Comparison of ENCODE assay signal across 5 cellular contexts in genomic region chr4:53877096-53877495, GRCh38.
DNase-seq lines count a peak whose midpoint lies in the region; ATAC-seq and TF ChIP-seq lines count a peak whose summit lies in the region.
"Not testable (repeated sequence)": the region's sequence is repeated elsewhere in the genome, so short reads cannot be mapped to it uniquely, and the experiment has no call there.

No MANE protein-coding gene starts in this region.

- H3K36me3 Mint-ChIP-seq in GM23338 (ENCODE audit: low read depth) (peaks cover 11% of the 10 kb centered on the region), WTC11 (peaks cover 10% of the 10 kb centered on the region)
- H3K36me3 Mint-ChIP-seq in neural crest cell (ENCODE audit: low read depth): not testable (repeated sequence)

- not testable (repeated sequence) for TF ChIP-seq CTCF in GM23338 (conservative IDR thresholded peaks at IDR 0.05; ENCODE audit: low read depth in 2 of 2); WTC11 (IDR thresholded peaks at IDR 0.05); neural crest cell (conservative IDR thresholded peaks at IDR 0.05)

- not testable (repeated sequence) for H3K27me3 ChIP-seq in GM23338 (ENCODE audit: insufficient read depth); HUES48 (ENCODE audit: control insufficient read depth, insufficient read depth, low read length); iPS-15b (ENCODE audit: control insufficient read depth, insufficient read depth, low read length)

- not testable (repeated sequence) for H3K9ac ChIP-seq in HUES48 (ENCODE audit: low read depth, low read length); iPS-15b (ENCODE audit: low read depth, low read length)

- DNase-seq in GM23338 (ENCODE audit: low spot score); WTC11 (ENCODE audit: low spot score); neural crest cell (ENCODE audit: low read depth, low spot score): not testable (repeated sequence)

- H3F3A ChIP-seq in GM23338 (replicated peaks; ENCODE audit: low read depth): not testable (repeated sequence)

- CTCF ChIA-PET in WTC11 (lab: Charles Lee): interaction anchor here (1.2 kb wide), 1 partner anchor 356 kb away, joined by 3 read pairs; no protein-coding TSS in a partner anchor

- not testable (repeated sequence) for H3K27ac ChIP-seq in GM23338 (ENCODE audit: low read depth); HUES48 (ENCODE audit: low read depth, low read length)

- ATAC-seq in GM23338, WTC11: not testable (repeated sequence)

- H3K9me3 ChIP-seq in HUES48 (ENCODE audit: control insufficient read depth, insufficient read depth, low read length); iPS-15b (ENCODE audit: control insufficient read depth, insufficient read depth, low read length): not testable (repeated sequence)

- not testable (repeated sequence) for H4K20me1 ChIP-seq in GM23338 (replicated peaks; ENCODE audit: insufficient read depth)

- not testable (repeated sequence) for H3K36me3 ChIP-seq in GM23338 (ENCODE audit: insufficient read depth); HUES48 (ENCODE audit: control insufficient read depth, insufficient read depth, low read length); iPS-15b (ENCODE audit: control insufficient read depth, insufficient read depth, low read length)

- H3K4me2 ChIP-seq in GM23338: not testable (repeated sequence)

- H3K27ac Mint-ChIP-seq in GM23338: peak overlapping the region; percentile 70; the same call in 1 of the 2 replicates
- not testable (repeated sequence) for H3K27ac Mint-ChIP-seq in WTC11; neural crest cell (ENCODE audit: unreplicated experiment)

- not testable (repeated sequence) for H3K4me3 ChIP-seq in GM23338
- H3K4me3 ChIP-seq in HUES48 (ENCODE audit: low read depth, low read length) (0 out of 2 replicates have a peak overlapping the region, but pooled peaks have one; percentile 21), iPS-15b (ENCODE audit: low read depth, low read length) (peak overlapping the region; percentile 26)

- not testable (repeated sequence) for H3K4me1 ChIP-seq in GM23338 (ENCODE audit: insufficient read depth); HUES48 (ENCODE audit: control insufficient read depth, insufficient read depth, low read length); iPS-15b (ENCODE audit: control insufficient read depth, insufficient read depth, low read length)

- POLR2A ChIA-PET in WTC11 (lab: Charles Lee): not testable (repeated sequence)

- H3K9me3 Mint-ChIP-seq in GM23338 (peaks cover 18% of the 10 kb centered on the region; the same call in 2 of the 3 replicates), WTC11 (peaks cover 16% of the 10 kb centered on the region)
- not testable (repeated sequence) for H3K9me3 Mint-ChIP-seq in neural crest cell

- H3K27me3 Mint-ChIP-seq in GM23338 (ENCODE audit: insufficient read depth, low read depth, poor library complexity); WTC11 (ENCODE audit: low read depth); neural crest cell (ENCODE audit: low read depth): not testable (repeated sequence)

- peaks cover 13% of the 10 kb centered on the region; the same call in 1 of the 2 replicates for H3K9me2 ChIP-seq in GM23338 (ENCODE audit: insufficient read depth)

- not testable (repeated sequence) for H2AFZ ChIP-seq in GM23338

- H3K4me1 Mint-ChIP-seq in GM23338, WTC11, neural crest cell: not testable (repeated sequence)

- H3K79me2 ChIP-seq in GM23338 (replicated peaks; ENCODE audit: insufficient read depth): not testable (repeated sequence)

- H3K4me3 Mint-ChIP-seq in GM23338 (0 out of 3 replicates have a peak overlapping the region, but pooled peaks have one; percentile 33), WTC11 (peak overlapping the region; percentile 65), neural crest cell (peak overlapping the region; percentile 3)

Comparison
In these comparisons a context has a peak if more than half of its experiments do, and no peak if none do; other contexts are left out.
1. H3K4me3 Mint-ChIP-seq: peak in every context shown above with its lines; median percentile 65 in WTC11; 33 in GM23338; 3 in neural crest cell.